Comparison of ENCODE assay signal across 1 cellular context in the genomic region with DNA sequence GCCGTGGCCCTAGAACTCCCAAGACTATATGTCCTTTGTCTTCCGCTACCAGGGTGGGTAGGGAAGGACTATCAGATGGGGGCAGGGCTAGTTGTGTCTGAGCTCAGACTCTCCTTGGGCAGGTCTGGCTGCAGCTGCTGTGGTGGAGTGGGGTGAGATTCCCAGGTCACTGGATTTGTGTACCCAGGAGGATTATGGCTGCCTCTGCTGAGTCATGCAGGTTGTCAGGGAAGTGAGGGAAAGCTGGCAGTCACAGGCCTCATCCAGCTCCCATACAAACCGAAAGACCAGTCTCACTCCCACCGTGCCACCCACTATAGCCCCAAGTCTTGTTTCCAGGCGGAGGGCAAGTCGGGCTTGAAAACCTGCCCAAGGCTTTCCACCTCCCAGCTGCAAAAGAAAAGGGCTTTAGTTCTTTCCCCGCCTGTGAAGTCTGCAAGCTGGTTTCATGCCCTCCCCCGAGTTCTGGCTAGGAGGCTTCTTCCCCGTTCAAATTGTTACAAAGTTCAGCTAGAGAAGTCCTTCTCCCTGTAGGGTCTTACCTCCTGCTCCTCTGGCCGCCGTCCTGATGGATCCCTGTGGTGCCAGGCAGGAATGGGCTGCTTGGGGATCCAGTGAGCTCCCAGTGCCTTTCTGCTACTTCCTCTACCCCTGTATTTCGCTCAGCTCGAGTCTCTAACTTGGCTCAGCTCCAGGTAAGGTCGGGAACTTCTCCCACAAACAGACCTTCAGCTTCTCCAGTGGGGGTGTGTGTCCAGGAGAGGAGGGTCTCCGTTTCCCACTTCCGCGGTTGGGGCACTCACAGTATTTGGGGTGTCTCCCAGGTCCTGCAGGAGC.
A peak's percentile ranks its signal among the peaks of the same experiment; 100 is the strongest.
TF ChIP-seq lines count a peak whose summit lies in the region.

No MANE protein-coding gene starts in this region.

TF ChIP-seq in HepG2, 621 proteins besides CTCF, POLR2A, EP300 and RAD21:
- TF ChIP-seq, protein P1, sequence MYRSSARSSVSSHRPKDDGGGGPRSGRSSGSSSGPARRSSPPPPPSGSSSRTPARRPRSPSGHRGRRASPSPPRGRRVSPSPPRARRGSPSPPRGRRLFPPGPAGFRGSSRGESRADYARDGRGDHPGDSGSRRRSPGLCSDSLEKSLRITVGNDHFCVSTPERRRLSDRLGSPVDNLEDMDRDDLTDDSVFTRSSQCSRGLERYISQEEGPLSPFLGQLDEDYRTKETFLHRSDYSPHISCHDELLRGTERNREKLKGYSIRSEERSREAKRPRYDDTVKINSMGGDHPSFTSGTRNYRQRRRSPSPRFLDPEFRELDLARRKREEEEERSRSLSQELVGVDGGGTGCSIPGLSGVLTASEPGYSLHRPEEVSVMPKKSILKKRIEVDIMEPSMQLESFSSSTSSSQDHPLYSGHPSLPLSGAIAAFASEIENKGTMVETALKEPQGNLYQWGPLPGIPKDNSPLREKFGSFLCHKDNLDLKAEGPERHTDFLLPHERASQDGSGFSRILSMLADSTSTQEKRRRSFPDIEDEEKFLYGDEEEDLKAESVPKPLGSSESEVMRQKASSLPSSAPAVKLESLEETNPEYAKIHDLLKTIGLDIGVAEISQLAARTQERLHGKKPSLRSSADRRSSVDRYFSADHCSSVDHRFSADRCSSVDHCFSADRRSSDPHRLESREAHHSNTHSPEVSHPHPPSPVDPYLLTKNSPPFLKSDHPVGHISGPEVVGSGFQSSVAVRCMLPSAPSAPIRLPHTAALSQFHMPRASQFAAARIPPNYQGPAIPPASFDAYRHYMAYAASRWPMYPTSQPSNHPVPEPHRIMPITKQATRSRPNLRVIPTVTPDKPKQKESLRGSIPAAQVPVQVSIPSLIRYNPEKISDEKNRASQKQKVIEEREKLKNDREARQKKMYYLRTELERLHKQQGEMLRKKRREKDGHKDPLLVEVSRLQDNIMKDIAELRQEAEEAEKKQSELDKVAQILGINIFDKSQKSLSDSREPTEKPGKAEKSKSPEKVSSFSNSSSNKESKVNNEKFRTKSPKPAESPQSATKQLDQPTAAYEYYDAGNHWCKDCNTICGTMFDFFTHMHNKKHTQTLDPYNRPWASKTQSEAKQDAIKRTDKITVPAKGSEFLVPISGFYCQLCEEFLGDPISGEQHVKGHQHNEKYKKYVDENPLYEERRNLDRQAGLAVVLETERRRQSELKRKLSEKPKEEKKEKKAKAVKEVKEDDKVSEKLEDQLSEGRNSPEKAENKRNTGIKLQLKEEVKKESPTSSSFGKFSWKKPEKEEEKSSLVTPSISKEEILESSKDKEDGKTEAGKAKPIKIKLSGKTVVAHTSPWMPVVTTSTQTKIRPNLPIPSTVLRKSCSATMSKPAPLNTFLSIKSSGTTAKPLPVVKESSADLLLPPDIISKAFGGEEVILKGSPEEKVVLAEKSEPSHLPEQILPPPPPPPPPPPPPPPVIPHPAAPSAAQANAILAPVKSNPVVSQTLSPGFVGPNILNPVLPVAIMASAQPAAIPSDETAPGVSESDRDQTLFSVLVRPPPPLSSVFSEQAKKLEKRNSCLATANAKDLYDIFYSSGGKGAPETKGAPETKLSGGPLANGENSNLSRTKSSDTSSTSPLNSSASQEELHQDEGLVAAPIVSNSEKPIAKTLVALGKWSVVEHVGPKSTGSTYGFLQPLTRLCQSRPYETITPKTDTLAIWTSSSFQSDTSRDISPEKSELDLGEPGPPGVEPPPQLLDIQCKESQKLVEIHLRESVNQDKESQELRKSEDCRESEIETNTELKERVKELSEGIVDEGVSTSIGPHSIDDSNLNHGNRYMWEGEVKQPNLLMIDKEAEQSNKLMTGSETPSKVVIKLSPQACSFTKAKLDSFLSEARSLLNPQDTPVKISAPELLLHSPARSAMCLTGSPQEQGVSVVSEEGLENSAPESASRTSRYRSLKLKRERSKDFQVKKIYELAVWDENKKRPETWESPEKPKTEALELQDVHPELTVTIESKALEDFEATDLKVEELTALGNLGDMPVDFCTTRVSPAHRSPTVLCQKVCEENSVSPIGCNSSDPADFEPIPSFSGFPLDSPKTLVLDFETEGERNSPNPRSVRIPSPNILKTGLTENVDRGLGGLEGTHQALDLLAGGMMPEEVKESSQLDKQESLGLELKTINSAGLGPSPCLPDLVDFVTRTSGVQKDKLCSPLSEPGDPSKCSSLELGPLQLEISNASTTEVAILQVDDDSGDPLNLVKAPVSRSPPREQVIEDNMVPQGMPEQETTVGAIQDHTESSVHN (CRISPR knock-in tag; IDR thresholded peaks at IDR 0.05) = no peak
- TF ChIP-seq, protein P2, sequence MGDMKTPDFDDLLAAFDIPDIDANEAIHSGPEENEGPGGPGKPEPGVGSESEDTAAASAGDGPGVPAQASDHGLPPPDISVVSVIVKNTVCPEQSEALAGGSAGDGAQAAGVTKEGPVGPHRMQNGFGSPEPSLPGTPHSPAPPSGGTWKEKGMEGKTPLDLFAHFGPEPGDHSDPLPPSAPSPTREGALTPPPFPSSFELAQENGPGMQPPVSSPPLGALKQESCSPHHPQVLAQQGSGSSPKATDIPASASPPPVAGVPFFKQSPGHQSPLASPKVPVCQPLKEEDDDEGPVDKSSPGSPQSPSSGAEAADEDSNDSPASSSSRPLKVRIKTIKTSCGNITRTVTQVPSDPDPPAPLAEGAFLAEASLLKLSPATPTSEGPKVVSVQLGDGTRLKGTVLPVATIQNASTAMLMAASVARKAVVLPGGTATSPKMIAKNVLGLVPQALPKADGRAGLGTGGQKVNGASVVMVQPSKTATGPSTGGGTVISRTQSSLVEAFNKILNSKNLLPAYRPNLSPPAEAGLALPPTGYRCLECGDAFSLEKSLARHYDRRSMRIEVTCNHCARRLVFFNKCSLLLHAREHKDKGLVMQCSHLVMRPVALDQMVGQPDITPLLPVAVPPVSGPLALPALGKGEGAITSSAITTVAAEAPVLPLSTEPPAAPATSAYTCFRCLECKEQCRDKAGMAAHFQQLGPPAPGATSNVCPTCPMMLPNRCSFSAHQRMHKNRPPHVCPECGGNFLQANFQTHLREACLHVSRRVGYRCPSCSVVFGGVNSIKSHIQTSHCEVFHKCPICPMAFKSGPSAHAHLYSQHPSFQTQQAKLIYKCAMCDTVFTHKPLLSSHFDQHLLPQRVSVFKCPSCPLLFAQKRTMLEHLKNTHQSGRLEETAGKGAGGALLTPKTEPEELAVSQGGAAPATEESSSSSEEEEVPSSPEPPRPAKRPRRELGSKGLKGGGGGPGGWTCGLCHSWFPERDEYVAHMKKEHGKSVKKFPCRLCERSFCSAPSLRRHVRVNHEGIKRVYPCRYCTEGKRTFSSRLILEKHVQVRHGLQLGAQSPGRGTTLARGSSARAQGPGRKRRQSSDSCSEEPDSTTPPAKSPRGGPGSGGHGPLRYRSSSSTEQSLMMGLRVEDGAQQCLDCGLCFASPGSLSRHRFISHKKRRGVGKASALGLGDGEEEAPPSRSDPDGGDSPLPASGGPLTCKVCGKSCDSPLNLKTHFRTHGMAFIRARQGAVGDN (CRISPR knock-in tag; IDR thresholded peaks at IDR 0.05) = peak; percentile 51
- no peak for TF ChIP-seq ZIK1 (CRISPR knock-in tag; IDR thresholded peaks at IDR 0.05; ENCODE audit: borderline replicate concordance, low read depth)
- no peak for TF ChIP-seq CENPX (CRISPR knock-in tag; IDR thresholded peaks at IDR 0.05)
- TF ChIP-seq NFE2L2 (IDR thresholded peaks at IDR 0.05; ENCODE audit: low read length) = peak; percentile 71; the same call in 1 of the 2 replicates
- no peak for TF ChIP-seq SRSF4 (IDR thresholded peaks at IDR 0.05; ENCODE audit: low read depth, low read length, poor library complexity, severe bottlenecking)
- TF ChIP-seq, protein P3, sequence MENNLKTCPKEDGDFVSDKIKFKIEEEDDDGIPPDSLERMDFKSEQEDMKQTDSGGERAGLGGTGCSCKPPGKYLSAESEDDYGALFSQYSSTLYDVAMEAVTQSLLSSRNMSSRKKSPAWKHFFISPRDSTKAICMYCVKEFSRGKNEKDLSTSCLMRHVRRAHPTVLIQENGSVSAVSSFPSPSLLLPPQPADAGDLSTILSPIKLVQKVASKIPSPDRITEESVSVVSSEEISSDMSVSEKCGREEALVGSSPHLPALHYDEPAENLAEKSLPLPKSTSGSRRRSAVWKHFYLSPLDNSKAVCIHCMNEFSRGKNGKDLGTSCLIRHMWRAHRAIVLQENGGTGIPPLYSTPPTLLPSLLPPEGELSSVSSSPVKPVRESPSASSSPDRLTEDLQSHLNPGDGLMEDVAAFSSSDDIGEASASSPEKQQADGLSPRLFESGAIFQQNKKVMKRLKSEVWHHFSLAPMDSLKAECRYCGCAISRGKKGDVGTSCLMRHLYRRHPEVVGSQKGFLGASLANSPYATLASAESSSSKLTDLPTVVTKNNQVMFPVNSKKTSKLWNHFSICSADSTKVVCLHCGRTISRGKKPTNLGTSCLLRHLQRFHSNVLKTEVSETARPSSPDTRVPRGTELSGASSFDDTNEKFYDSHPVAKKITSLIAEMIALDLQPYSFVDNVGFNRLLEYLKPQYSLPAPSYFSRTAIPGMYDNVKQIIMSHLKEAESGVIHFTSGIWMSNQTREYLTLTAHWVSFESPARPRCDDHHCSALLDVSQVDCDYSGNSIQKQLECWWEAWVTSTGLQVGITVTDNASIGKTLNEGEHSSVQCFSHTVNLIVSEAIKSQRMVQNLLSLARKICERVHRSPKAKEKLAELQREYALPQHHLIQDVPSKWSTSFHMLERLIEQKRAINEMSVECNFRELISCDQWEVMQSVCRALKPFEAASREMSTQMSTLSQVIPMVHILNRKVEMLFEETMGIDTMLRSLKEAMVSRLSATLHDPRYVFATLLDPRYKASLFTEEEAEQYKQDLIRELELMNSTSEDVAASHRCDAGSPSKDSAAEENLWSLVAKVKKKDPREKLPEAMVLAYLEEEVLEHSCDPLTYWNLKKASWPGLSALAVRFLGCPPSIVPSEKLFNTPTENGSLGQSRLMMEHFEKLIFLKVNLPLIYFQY (CRISPR knock-in tag; IDR thresholded peaks at IDR 0.05; ENCODE audit: borderline replicate concordance) = no peak
- peak; percentile 60 for TF ChIP-seq FOSL2 (CRISPR knock-in tag; IDR thresholded peaks at IDR 0.05)
- TF ChIP-seq, protein P4, sequence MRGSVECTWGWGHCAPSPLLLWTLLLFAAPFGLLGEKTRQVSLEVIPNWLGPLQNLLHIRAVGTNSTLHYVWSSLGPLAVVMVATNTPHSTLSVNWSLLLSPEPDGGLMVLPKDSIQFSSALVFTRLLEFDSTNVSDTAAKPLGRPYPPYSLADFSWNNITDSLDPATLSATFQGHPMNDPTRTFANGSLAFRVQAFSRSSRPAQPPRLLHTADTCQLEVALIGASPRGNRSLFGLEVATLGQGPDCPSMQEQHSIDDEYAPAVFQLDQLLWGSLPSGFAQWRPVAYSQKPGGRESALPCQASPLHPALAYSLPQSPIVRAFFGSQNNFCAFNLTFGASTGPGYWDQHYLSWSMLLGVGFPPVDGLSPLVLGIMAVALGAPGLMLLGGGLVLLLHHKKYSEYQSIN (CRISPR knock-in tag; IDR thresholded peaks at IDR 0.05; ENCODE audit: borderline replicate concordance) = no peak
- TF ChIP-seq ZNF446 (CRISPR knock-in tag; IDR thresholded peaks at IDR 0.05) = no peak
- no peak for TF ChIP-seq FOXA3 (CRISPR knock-in tag; IDR thresholded peaks at IDR 0.05)
- TF ChIP-seq NFE2 (CRISPR knock-in tag; IDR thresholded peaks at IDR 0.05) = peak; percentile 75; the same call in 1 of the 2 replicates
- TF ChIP-seq TAF15 (IDR thresholded peaks at IDR 0.05; ENCODE audit: low read depth, low read length, poor library complexity, severe bottlenecking) = no peak
- TF ChIP-seq YY1 (IDR thresholded peaks at IDR 0.05; ENCODE audit: insufficient read depth, insufficient replicate concordance, low read depth, low read length) = peak; percentile 21
- TF ChIP-seq NFIB (CRISPR knock-in tag; IDR thresholded peaks at IDR 0.05; ENCODE audit: borderline replicate concordance) = no peak
- TF ChIP-seq YEATS4 (CRISPR knock-in tag; IDR thresholded peaks at IDR 0.05; ENCODE audit: borderline replicate concordance) = no peak
- TF ChIP-seq FOXP1 (IDR thresholded peaks at IDR 0.05) = no peak
- TF ChIP-seq FOXP1 (CRISPR knock-in tag; IDR thresholded peaks at IDR 0.05) = no peak
- no peak for TF ChIP-seq HDAC1 (CRISPR knock-in tag; IDR thresholded peaks at IDR 0.05)
- TF ChIP-seq, protein P5, sequence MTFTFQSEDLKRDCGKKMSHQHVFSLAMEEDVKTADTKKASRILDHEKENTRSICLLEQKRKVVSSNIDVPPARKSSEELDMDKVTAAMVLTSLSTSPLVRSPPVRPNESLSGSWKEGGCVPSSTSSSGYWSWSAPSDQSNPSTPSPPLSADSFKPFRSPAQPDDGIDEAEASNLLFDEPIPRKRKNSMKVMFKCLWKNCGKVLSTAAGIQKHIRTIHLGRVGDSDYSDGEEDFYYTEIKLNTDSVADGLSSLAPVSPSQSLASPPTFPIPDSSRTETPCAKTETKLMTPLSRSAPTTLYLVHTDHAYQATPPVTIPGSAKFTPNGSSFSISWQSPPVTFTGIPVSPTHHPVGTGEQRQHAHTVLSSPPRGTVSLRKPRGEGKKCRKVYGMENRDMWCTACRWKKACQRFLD (CRISPR knock-in tag; IDR thresholded peaks at IDR 0.05; ENCODE audit: borderline replicate concordance) = no peak
- TF ChIP-seq, protein P6, sequence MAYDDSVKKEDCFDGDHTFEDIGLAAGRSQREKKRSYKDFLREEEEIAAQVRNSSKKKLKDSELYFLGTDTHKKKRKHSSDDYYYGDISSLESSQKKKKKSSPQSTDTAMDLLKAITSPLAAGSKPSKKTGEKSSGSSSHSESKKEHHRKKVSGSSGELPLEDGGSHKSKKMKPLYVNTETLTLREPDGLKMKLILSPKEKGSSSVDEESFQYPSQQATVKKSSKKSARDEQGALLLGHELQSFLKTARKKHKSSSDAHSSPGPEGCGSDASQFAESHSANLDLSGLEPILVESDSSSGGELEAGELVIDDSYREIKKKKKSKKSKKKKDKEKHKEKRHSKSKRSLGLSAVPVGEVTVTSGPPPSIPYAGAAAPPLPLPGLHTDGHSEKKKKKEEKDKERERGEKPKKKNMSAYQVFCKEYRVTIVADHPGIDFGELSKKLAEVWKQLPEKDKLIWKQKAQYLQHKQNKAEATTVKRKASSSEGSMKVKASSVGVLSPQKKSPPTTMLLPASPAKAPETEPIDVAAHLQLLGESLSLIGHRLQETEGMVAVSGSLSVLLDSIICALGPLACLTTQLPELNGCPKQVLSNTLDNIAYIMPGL (CRISPR knock-in tag; IDR thresholded peaks at IDR 0.05; ENCODE audit: borderline replicate concordance in 1 of 2, low read depth in 1 of 2) = no peak
- TF ChIP-seq ZNF670 (CRISPR knock-in tag; IDR thresholded peaks at IDR 0.05; ENCODE audit: borderline replicate concordance) = no peak
- TF ChIP-seq NFE2L1 (CRISPR knock-in tag; IDR thresholded peaks at IDR 0.05; ENCODE audit: borderline replicate concordance) = peak; percentile 91; the same call in 1 of the 2 replicates
- TF ChIP-seq, protein P7, sequence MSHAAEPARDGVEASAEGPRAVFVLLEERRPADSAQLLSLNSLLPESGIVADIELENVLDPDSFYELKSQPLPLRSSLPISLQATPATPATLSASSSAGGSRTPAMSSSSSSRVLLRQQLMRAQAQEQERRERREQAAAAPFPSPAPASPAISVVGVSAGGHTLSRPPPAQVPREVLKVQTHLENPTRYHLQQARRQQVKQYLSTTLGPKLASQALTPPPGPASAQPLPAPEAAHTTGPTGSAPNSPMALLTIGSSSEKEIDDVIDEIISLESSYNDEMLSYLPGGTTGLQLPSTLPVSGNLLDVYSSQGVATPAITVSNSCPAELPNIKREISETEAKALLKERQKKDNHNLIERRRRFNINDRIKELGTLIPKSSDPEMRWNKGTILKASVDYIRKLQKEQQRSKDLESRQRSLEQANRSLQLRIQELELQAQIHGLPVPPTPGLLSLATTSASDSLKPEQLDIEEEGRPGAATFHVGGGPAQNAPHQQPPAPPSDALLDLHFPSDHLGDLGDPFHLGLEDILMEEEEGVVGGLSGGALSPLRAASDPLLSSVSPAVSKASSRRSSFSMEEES (CRISPR knock-in tag; IDR thresholded peaks at IDR 0.05) = no peak
